In the genomic region with DNA sequence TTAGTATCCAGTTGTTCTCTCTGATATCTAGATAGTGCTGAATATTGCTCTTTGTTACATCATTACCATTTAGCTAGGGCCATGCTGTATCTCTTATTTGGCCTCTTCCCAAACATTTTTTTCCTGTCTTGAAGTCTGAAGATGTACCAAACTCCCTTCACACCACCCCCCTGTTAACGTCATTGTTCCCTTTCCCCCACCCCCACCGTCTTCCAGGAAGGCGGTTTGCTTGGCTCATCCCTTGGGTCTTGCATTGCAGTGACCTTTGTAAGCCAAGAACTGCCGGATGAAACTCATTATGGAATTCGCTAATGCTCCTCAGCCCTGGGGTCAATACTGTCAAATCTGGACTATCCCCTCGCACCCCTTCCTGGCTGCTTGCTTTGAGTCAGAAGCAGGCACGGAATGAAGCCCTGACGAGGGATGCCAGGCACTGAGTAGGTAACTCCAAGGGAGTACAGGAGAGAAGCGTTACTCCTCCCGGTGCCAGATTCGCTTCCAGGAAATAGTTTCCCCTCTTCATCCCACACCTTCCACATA, we compare ENCODE assay signal across 1 cellular context.
TF ChIP-seq lines count a peak whose summit lies in the region.

No MANE protein-coding gene starts in this region.

TF ChIP-seq in WTC11, 78 proteins besides CTCF, POLR2A, EP300 and RAD21 (continued from another document):
- TF ChIP-seq, protein P1, sequence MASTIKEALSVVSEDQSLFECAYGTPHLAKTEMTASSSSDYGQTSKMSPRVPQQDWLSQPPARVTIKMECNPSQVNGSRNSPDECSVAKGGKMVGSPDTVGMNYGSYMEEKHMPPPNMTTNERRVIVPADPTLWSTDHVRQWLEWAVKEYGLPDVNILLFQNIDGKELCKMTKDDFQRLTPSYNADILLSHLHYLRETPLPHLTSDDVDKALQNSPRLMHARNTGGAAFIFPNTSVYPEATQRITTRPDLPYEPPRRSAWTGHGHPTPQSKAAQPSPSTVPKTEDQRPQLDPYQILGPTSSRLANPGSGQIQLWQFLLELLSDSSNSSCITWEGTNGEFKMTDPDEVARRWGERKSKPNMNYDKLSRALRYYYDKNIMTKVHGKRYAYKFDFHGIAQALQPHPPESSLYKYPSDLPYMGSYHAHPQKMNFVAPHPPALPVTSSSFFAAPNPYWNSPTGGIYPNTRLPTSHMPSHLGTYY (CRISPR knock-in tag; IDR thresholded peaks at IDR 0.05), result no peak
- no peak for TF ChIP-seq TCF7 (CRISPR knock-in tag; IDR thresholded peaks at IDR 0.05; ENCODE audit: low read depth)
TF ChIP-seq in WTC11: peak in this region for 0.
